In genomic region chr15:77021803-77022381, GRCh38 we compare ENCODE assay signal across 11 cellular contexts. TPM values are rescaled to one million over a fixed set of nuclear protein-coding genes. Genes with fewer than 3 reads are reported as not detected.
DNase-seq lines count a peak whose midpoint lies in the region; ATAC-seq, FAIRE-seq and TF ChIP-seq lines count a peak whose summit lies in the region.
"Had no signal": no experiment of that assay in that cellular context is flagged by ENCODE, and none has a peak within 500 bp of the region (broad histone marks: within the 10 kb centered on the region; RNA-seq: fewer than 3 reads in every experiment).

No MANE protein-coding gene starts in this region.

- H3K23ac ChIP-seq in mesendoderm (ENCODE audit: low read length) = no peak overlapping the region

- CTCF ChIA-PET in A673 (lab: Charles Lee) = no interaction called here

- peak; percentile 74 to 78 for ATAC-seq in activated T-cell treated with anti-CD3 and anti-CD28 coated beads, Interleukin-2, amount 50 U/mL, for 72 hours (replicated peaks in 1 of 2)

- peaks cover 30% of the 10 kb centered on the region for H4K20me1 ChIP-seq in BLaER1

- no peak overlapping the region for H3K56ac ChIP-seq in mesendoderm (ENCODE audit: low read length)

- intact Hi-C loops in kidney (cut with DNase I) (loop anchor here (5.0 kb wide), 1 partner anchor 520 kb away; no protein-coding TSS in a partner anchor), A673 (cut with micrococcal nuclease; ENCODE audit: unreplicated experiment) (loop anchor here (5.0 kb wide), 1 partner anchor 475 kb away; no protein-coding TSS in a partner anchor)

- H3K36me3 Mint-ChIP-seq in activated T-cell treated with anti-CD3 and anti-CD28 coated beads, Interleukin-2, amount 50 U/mL, for 72 hours (ENCODE audit: insufficient read depth in 2 of 2) = peaks cover 6 to 24% of the 10 kb centered on the region in 2 donors
- H3K36me3 Mint-ChIP-seq: brain had no signal

- H3K9me3 Mint-ChIP-seq in activated T-cell treated with anti-CD3 and anti-CD28 coated beads, Interleukin-2, amount 50 U/mL, for 72 hours = no peaks in the 10 kb centered on the region

- no peaks in the 10 kb centered on the region for H3K79me2 ChIP-seq in mesendoderm (ENCODE audit: control insufficient read depth, insufficient read depth, low read length)

- POLR2A ChIA-PET in A673 (lab: Charles Lee; ENCODE audit: low non-redundant PET) = no interaction called here

- H3K4me3 Mint-ChIP-seq in activated T-cell treated with anti-CD3 and anti-CD28 coated beads, Interleukin-2, amount 50 U/mL, for 72 hours = peak overlapping the region; percentile 54 to 79
- H3K4me3 Mint-ChIP-seq: brain had no signal

- peak; percentile 54 for DNase-seq in Jurkat, Clone E6-1 (ENCODE audit: low read depth, low spot score)
- peak; percentile 55 to 56 for DNase-seq in activated T-cell treated with anti-CD3 and anti-CD28 coated beads, Interleukin-2, amount 50 U/mL, for 72 hours
- DNase-seq in kidney = peak; percentile 79
- DNase-seq in A673 (ENCODE audit: low spot score) = no peak
- DNase-seq in NCI-H446 treated with DMSO at 0.1 percent for 48 hours (lab: John Stamatoyannopoulos, UW) = no peak
- DNase-seq in SW480 (ENCODE audit: low spot score) = no peak
- no peak for DNase-seq in mesendoderm
- DNase-seq: NCI-H187 treated with DMSO at 0.1 percent for 48 hours had no signal

- no peak overlapping the region for H3K4me3 ChIP-seq in BLaER1
- no peak overlapping the region for H3K4me3 ChIP-seq in Jurkat, Clone E6-1 (ENCODE audit: low read length)
- H3K4me3 ChIP-seq in kidney (ENCODE audit: low read length in 2 of 2) = no peak overlapping the region
- no peak overlapping the region for H3K4me3 ChIP-seq in A673 (ENCODE audit: low read depth, low read length, poor library complexity, severe bottlenecking)
- no peak overlapping the region for H3K4me3 ChIP-seq in mesendoderm (ENCODE audit: low read length)

- H3K9ac ChIP-seq in BLaER1 = peak overlapping the region; percentile 43; the same call in 1 of the 2 replicates
- H3K9ac ChIP-seq in kidney (ENCODE audit: low read length in 2 of 2) = no peak overlapping the region
- H3K9ac ChIP-seq in mesendoderm (ENCODE audit: low read length) = no peak overlapping the region

- H3K4ac ChIP-seq in mesendoderm (ENCODE audit: low read depth, low read length) = no peak overlapping the region

- H3K4me1 Mint-ChIP-seq in activated T-cell treated with anti-CD3 and anti-CD28 coated beads, Interleukin-2, amount 50 U/mL, for 72 hours (ENCODE audit: low read depth) = peaks cover 73% of the 10 kb centered on the region

- H2AK5ac ChIP-seq in mesendoderm (ENCODE audit: low read length) = no peak overlapping the region

- H3K4me1 ChIP-seq in BLaER1 = peaks cover 78% of the 10 kb centered on the region
- H3K4me1 ChIP-seq in kidney (ENCODE audit: control insufficient read depth in 1 of 2, insufficient read depth in 1 of 2, low read depth in 1 of 2, low read length in 2 of 2) = no peaks in the 10 kb centered on the region
- no peaks in the 10 kb centered on the region for H3K4me1 ChIP-seq in A673 (ENCODE audit: insufficient read depth, low read length, poor library complexity, severe bottlenecking)
- no peaks in the 10 kb centered on the region for H3K4me1 ChIP-seq in mesendoderm (ENCODE audit: control insufficient read depth, low read depth, low read length)

- H3K79me1 ChIP-seq in mesendoderm (ENCODE audit: low read length) = no peaks in the 10 kb centered on the region

- H3K18ac ChIP-seq in mesendoderm (ENCODE audit: low read length) = no peak overlapping the region

- no peaks in the 10 kb centered on the region for H3K27me3 Mint-ChIP-seq in activated T-cell treated with anti-CD3 and anti-CD28 coated beads, Interleukin-2, amount 50 U/mL, for 72 hours (ENCODE audit: low read depth)

- no CpG with 5 or more reads among the region's 7 CpGs for WGBS in mesendoderm (ENCODE audit: extremely low coverage, insufficient coverage, low lambda C conversion rate)

- H3K9me3 ChIP-seq in BLaER1 (no peaks in the 10 kb centered on the region), kidney (ENCODE audit: control insufficient read depth in 1 of 2, low read length in 2 of 2) (no peaks in the 10 kb centered on the region), A673 (ENCODE audit: low read depth, low read length, poor library complexity, severe bottlenecking) (no peaks in the 10 kb centered on the region)

- H2BK15ac ChIP-seq in mesendoderm (replicated peaks; ENCODE audit: low read depth) = no peak overlapping the region

- BruUV-seq in A673 (replicated peaks; lab: Mats Ljungman, UMichigan) = no TSS peak

- H3K27ac Mint-ChIP-seq in activated T-cell treated with anti-CD3 and anti-CD28 coated beads, Interleukin-2, amount 50 U/mL, for 72 hours = peak overlapping the region; percentile 96
- H3K27ac Mint-ChIP-seq: brain had no signal

- no peaks in the 10 kb centered on the region for H3K27me3 ChIP-seq in BLaER1
- no peaks in the 10 kb centered on the region for H3K27me3 ChIP-seq in A673 (replicated peaks; ENCODE audit: insufficient read depth, low read depth, low read length, poor library complexity)
- H3K27me3 ChIP-seq in mesendoderm (ENCODE audit: insufficient read depth, low read length, poor library complexity) = no peaks in the 10 kb centered on the region

- no peak for FAIRE-seq in kidney (lab: Jason Lieb, UNC)

- H3K27ac ChIP-seq in BLaER1 (peak overlapping the region; percentile 60), kidney (ENCODE audit: low read depth in 2 of 2, low read length in 2 of 2) (no peak overlapping the region), A673 (ENCODE audit: low read depth, low read length, poor library complexity, severe bottlenecking) (no peak overlapping the region), mesendoderm (ENCODE audit: low read depth, low read length) (no peak overlapping the region)

- H4K8ac ChIP-seq in mesendoderm (ENCODE audit: low read depth, low read length) = no peak overlapping the region

- H3K4me2 ChIP-seq in BLaER1 (peak overlapping the region; percentile 99), mesendoderm (ENCODE audit: low read length) (no peak overlapping the region)

- H2BK5ac ChIP-seq in mesendoderm (ENCODE audit: low read length) = no peak overlapping the region

- TF ChIP-seq CTCF in kidney (IDR thresholded peaks at IDR 0.05; ENCODE audit: borderline replicate concordance, extremely low read depth, insufficient read depth) = no peak
- TF ChIP-seq CTCF in A673 (conservative IDR thresholded peaks at IDR 0.05; ENCODE audit: low read depth, low read length) = no peak

- no peak overlapping the region for H2BK120ac ChIP-seq in mesendoderm (ENCODE audit: low read depth, low read length)

- H4K5ac ChIP-seq in mesendoderm (ENCODE audit: low read length) = no peak overlapping the region

- no peaks in the 10 kb centered on the region for H3K36me3 ChIP-seq in BLaER1
- H3K36me3 ChIP-seq in kidney (ENCODE audit: control insufficient read depth in 1 of 2, insufficient read depth in 2 of 2, low read length in 2 of 2) = no peaks in the 10 kb centered on the region
- no peaks in the 10 kb centered on the region for H3K36me3 ChIP-seq in A673 (ENCODE audit: insufficient read depth, low read length, poor library complexity, severe bottlenecking)
- no peaks in the 10 kb centered on the region for H3K36me3 ChIP-seq in mesendoderm (ENCODE audit: control insufficient read depth, insufficient read depth, low read length)

RNA-seq across cellular contexts. Expression of gene PSTPIP1, which starts 27.0 kb away (rescaled TPM):
- 10.3 TPM for polyA plus RNA-seq in Jurkat, Clone E6-1 (2012; ENCODE audit: insufficient read depth, insufficient read length)
- total RNA-seq in activated T-cell treated with anti-CD3 and anti-CD28 coated beads, Interleukin-2, amount 50 U/mL, for 72 hours = 100 to 1,000 TPM; 141 to 152 TPM
- 22.1 TPM for total RNA-seq in kidney
- polyA plus RNA-seq in kidney (ENCODE audit: insufficient read depth, low read depth, low replicate concordance) = 2.2 TPM
- not detected in 2 replicates for total RNA-seq in A673 (2021)
- polyA plus RNA-seq in mesendoderm (2013, experiment 1 of 2) = 0.14 TPM
- polyA plus RNA-seq in mesendoderm (2013, experiment 2 of 2) = 0.38 TPM
- total RNA-seq: myocyte had no signal

RNA-seq across cellular contexts. Expression of gene TSPAN3, which starts 49.0 kb away (rescaled TPM):
- 91.0 TPM for polyA plus RNA-seq in Jurkat, Clone E6-1 (2012; ENCODE audit: insufficient read depth, insufficient read length)
- 10 to 100 TPM; 30.4 to 36.4 TPM for total RNA-seq in activated T-cell treated with anti-CD3 and anti-CD28 coated beads, Interleukin-2, amount 50 U/mL, for 72 hours
- 245 TPM for total RNA-seq in kidney
- polyA plus RNA-seq in kidney (ENCODE audit: insufficient read depth, low read depth, low replicate concordance) = 273 TPM
- total RNA-seq in A673 (2021) = 219 and 224 TPM in 2 replicates
- polyA plus RNA-seq in mesendoderm (2013, experiment 1 of 2) = 89.3 TPM
- 88.4 TPM for polyA plus RNA-seq in mesendoderm (2013, experiment 2 of 2)

Comparison
In these comparisons a context has a peak if more than half of its experiments do, and no peak if none do; other contexts are left out.
1. DNase-seq: peak in Jurkat, Clone E6-1 (single experiment), activated T-cell treated with anti-CD3 and anti-CD28 coated beads, Interleukin-2, amount 50 U/mL, for 72 hours (2 of 2) and kidney (single experiment); none in A673 (single experiment), NCI-H446 treated with DMSO at 0.1 percent for 48 hours (single experiment), SW480 (single experiment) and mesendoderm (single experiment).
2. RNA of gene PSTPIP1, which starts 27.0 kb away (total RNA-seq): 141 to 152 TPM in activated T-cell treated with anti-CD3 and anti-CD28 coated beads, Interleukin-2, amount 50 U/mL, for 72 hours and 22.1 TPM in kidney (single experiment); not detected in A673; every median in the first group is over 10 times any median in the second.